Comparison of ENCODE assay signal across 8 cellular contexts in genomic region chr3:63937661-63938651, GRCh38. TPM values are rescaled to one million over a fixed set of nuclear protein-coding genes. Genes with fewer than 3 reads are reported as not detected.
DNase-seq lines count a peak whose midpoint lies in the region; ATAC-seq, FAIRE-seq and TF ChIP-seq lines count a peak whose summit lies in the region.

No MANE protein-coding gene starts in this region.

- H3K27me3 Mint-ChIP-seq in CD8-positive, alpha-beta T cell (ENCODE audit: low read depth): no peaks in the 10 kb centered on the region

- no peaks in the 10 kb centered on the region for H3K36me3 ChIP-seq in CD8-positive, alpha-beta T cell (ENCODE audit: insufficient read depth, low read length)
- H3K36me3 ChIP-seq in K562 (ENCODE audit: control insufficient read depth, insufficient read depth, low read length): peaks cover 18% of the 10 kb centered on the region; the same call in 1 of the 3 replicates

- no TSS peak for BruUV-seq in K562 (replicated peaks; lab: Mats Ljungman, UMichigan)

- WGBS in K562 (ENCODE audit: insufficient coverage, low coverage, missing lambda C conversion rate): 54% methylated on average over 5 of the region's 6 CpGs

- H3K9me3 Mint-ChIP-seq in CD8-positive, alpha-beta T cell: no peaks in the 10 kb centered on the region

- POLR2A ChIA-PET in CD8-positive, alpha-beta T cell (lab: Charles Lee): no interaction called here
- POLR2A ChIA-PET in K562 (lab: Yijun Ruan, JAX): interaction anchor here (0.9 kb wide), 1 partner anchor 8 kb away, joined by 3 read pairs; no protein-coding TSS in a partner anchor

- peaks cover 26% of the 10 kb centered on the region for H3K4me1 ChIP-seq in CD8-positive, alpha-beta T cell (ENCODE audit: insufficient read depth, low read length)
- peaks cover 0 to 19% of the 10 kb centered on the region in 2 experiments; a peak in 3 of 5 replicates for H3K4me1 ChIP-seq in K562 (replicated peaks in 1 of 2; ENCODE audit: control insufficient read depth in 2 of 2, insufficient read depth in 2 of 2, low read length in 2 of 2)

- no peak for TF ChIP-seq RAD21 in K562 (CRISPR knock-in tag; conservative IDR thresholded peaks at IDR 0.05 in 1 of 2, IDR thresholded peaks at IDR 0.05 in 1 of 2)

- CTCF ChIA-PET in CD8-positive, alpha-beta T cell (lab: Charles Lee): interaction anchor here (1.0 to 1.3 kb wide), 2 partner anchors 22 to 24 kb away, joined by 3 read pairs; no protein-coding TSS in a partner anchor
- CTCF ChIA-PET in K562 (lab: Yijun Ruan, JAX; ENCODE audit: low intra/inter-chr PET ratio): no interaction called here

- H3K27ac ChIP-seq in CD8-positive, alpha-beta T cell (ENCODE audit: low read depth, low read length): no peak overlapping the region
- H3K27ac ChIP-seq in K562 (ENCODE audit: extremely low read depth, low read depth, low read length): no peak overlapping the region

- intact Hi-C loops in CD8-positive, alpha-beta T cell (cut with DNase I, micrococcal nuclease): no loop called here
- intact Hi-C loops in K562 (cut with micrococcal nuclease): no loop called here

- no peak for TF ChIP-seq EP300 in K562 (IDR thresholded peaks at IDR 0.05; ENCODE audit: low read length)

- no peak for TF ChIP-seq CTCF in CD8-positive, alpha-beta T cell (IDR thresholded peaks at IDR 0.05)
- no peak for TF ChIP-seq CTCF in K562 (IDR thresholded peaks at IDR 0.05 in 2 of 3, conservative IDR thresholded peaks at IDR 0.05 in 1 of 3; ENCODE audit: insufficient read depth in 2 of 3, low read depth in 1 of 3, low read length in 3 of 3)

- peaks cover 68% of the 10 kb centered on the region for H3K79me2 ChIP-seq in K562 (ENCODE audit: control insufficient read depth, insufficient read depth, low read length)

- in situ Hi-C loops in K562 (cut with MboI): no loop called here

- no peaks in the 10 kb centered on the region for H3K9me3 ChIP-seq in CD8-positive, alpha-beta T cell (ENCODE audit: low read length)
- no peaks in the 10 kb centered on the region for H3K9me3 ChIP-seq in K562 (replicated peaks; ENCODE audit: control insufficient read depth, insufficient read depth, low read depth, low read length)

- H3K9ac ChIP-seq in K562 (ENCODE audit: insufficient read depth in 1 of 2, low read depth in 2 of 2, low read length in 2 of 2): no peak overlapping the region

- peak overlapping the region; percentile 46 for H3K27ac Mint-ChIP-seq in CD8-positive, alpha-beta T cell

- no peaks in the 10 kb centered on the region for H3K9me1 ChIP-seq in K562 (ENCODE audit: control insufficient read depth, insufficient read depth, low read length)

- FAIRE-seq in K562 (lab: Jason Lieb, UNC): peak; percentile 44

- H3K4me3 Mint-ChIP-seq in CD8-positive, alpha-beta T cell: no peak overlapping the region

- no peaks in the 10 kb centered on the region for H3K27me3 ChIP-seq in CD8-positive, alpha-beta T cell (ENCODE audit: insufficient read depth, low read length)
- no peaks in the 10 kb centered on the region for H3K27me3 ChIP-seq in K562 (ENCODE audit: control insufficient read depth in 2 of 2, insufficient read depth in 2 of 2, low read length in 2 of 2)

- DNase-seq in CD8-positive, alpha-beta T cell: no peak
- DNase-seq in K562 (ENCODE audit: extremely low read depth in 1 of 4, low spot score in 3 of 4) (peak in 2 of 4 experiments; percentile 8 to 19), ureter (ENCODE audit: low spot score) (no peak), T-helper 9 cell (no peak)
- no peak for DNase-seq in stimulated activated CD4-positive, alpha-beta T cell treated with anti-CD3 and anti-CD28 coated beads, Interleukin-12 subunit alpha, Interleukin-12 subunit beta, amount 100 ng/mL, for 4 hours

- 0 out of 2 replicates have a peak, but pooled peaks cover 11% of the 10 kb centered on the region for H4K20me1 ChIP-seq in K562 (replicated peaks; ENCODE audit: control insufficient read depth, insufficient read depth, low read length)

- no peak overlapping the region for H3K4me2 ChIP-seq in K562 (ENCODE audit: insufficient read depth, low read length)

- peaks cover 62% of the 10 kb centered on the region for H3K4me1 Mint-ChIP-seq in CD8-positive, alpha-beta T cell (ENCODE audit: low read depth)

- peak; percentile 37 for ATAC-seq in CD8-positive, alpha-beta T cell
- ATAC-seq in GM19452 (IDR thresholded peaks at IDR 0.05; ENCODE audit: unreplicated experiment) (peak; percentile 61), HG03432 (IDR thresholded peaks at IDR 0.05; ENCODE audit: unreplicated experiment) (peak; percentile 67), K562 (peak; percentile 72), SK-N-SH treated with all-trans-retinoic acid at 6 μM for 48 hours (no peak)

- peaks cover 17% of the 10 kb centered on the region for H3K36me3 Mint-ChIP-seq in CD8-positive, alpha-beta T cell

- no peak overlapping the region for H3K4me3 ChIP-seq in CD8-positive, alpha-beta T cell (ENCODE audit: low read depth, low read length)
- H3K4me3 ChIP-seq in K562: no peak overlapping the region

- H2AFZ ChIP-seq in K562 (ENCODE audit: low read depth, low read length): no peak overlapping the region

- no peak for TF ChIP-seq POLR2A in K562 (conservative IDR thresholded peaks at IDR 0.05)

TF ChIP-seq in K562, 482 proteins besides CTCF, POLR2A, EP300 and RAD21 (continues in another document):
- TF ChIP-seq HMBOX1 (IDR thresholded peaks at IDR 0.05): peak; percentile 96
- TF ChIP-seq CEBPB (tag; IDR thresholded peaks at IDR 0.05): peak; percentile 92
- TF ChIP-seq NR4A1 (CRISPR knock-in tag; IDR thresholded peaks at IDR 0.05): no peak
- no peak for TF ChIP-seq NR4A1 (tag; IDR thresholded peaks at IDR 0.05)
- no peak for TF ChIP-seq THRAP3 (IDR thresholded peaks at IDR 0.05; ENCODE audit: borderline replicate concordance)
- no peak for TF ChIP-seq ERF (CRISPR knock-in tag; IDR thresholded peaks at IDR 0.05)
- TF ChIP-seq ZFP36 (IDR thresholded peaks at IDR 0.05; ENCODE audit: low read depth, low read length, partially characterized antibody): peak; percentile 32
- no peak for TF ChIP-seq MAFF (IDR thresholded peaks at IDR 0.05; ENCODE audit: low read length)
- TF ChIP-seq TRIM28 (IDR thresholded peaks at IDR 0.05): no peak
- TF ChIP-seq MEF2D (tag; conservative IDR thresholded peaks at IDR 0.05; ENCODE audit: low read depth): no peak
- no peak for TF ChIP-seq CEBPG (CRISPR knock-in tag; IDR thresholded peaks at IDR 0.05)
- TF ChIP-seq CEBPG (tag; conservative IDR thresholded peaks at IDR 0.05 in 1 of 2, IDR thresholded peaks at IDR 0.05 in 1 of 2): peak; percentile 53 to 54; a peak in 3 of 4 replicates

TF ChIP-seq in SK-N-SH treated with all-trans-retinoic acid at 6 μM for 48 hours, 23 proteins besides CTCF, POLR2A, EP300 and RAD21:
- TF ChIP-seq PATZ1 (CRISPR knock-in tag; IDR thresholded peaks at IDR 0.05; ENCODE audit: borderline replicate concordance) (no peak), ZFP30 (CRISPR knock-in tag; IDR thresholded peaks at IDR 0.05) (no peak), ZNF565 (CRISPR knock-in tag; conservative IDR thresholded peaks at IDR 0.05; ENCODE audit: low read depth) (no peak), ESRRG (CRISPR knock-in tag; IDR thresholded peaks at IDR 0.05) (no peak), ISL1 (CRISPR knock-in tag; IDR thresholded peaks at IDR 0.05) (no peak), CREB5 (CRISPR knock-in tag; IDR thresholded peaks at IDR 0.05; ENCODE audit: low read depth) (no peak), ARNTL (CRISPR knock-in tag; IDR thresholded peaks at IDR 0.05; ENCODE audit: borderline replicate concordance, low read depth) (no peak), SNAI2 (CRISPR knock-in tag; IDR thresholded peaks at IDR 0.05) (no peak), ZFP3 (CRISPR knock-in tag; IDR thresholded peaks at IDR 0.05) (no peak)

RNA-seq across cellular contexts. Expression of gene SCAANT1, which starts 25.8 kb away (rescaled TPM):
- not detected for total RNA-seq in CD8-positive, alpha-beta T cell
- total RNA-seq in K562 (2011; cell fraction: chromatin; rRNA removed; ENCODE audit: low replicate concordance): not detected in 2 replicates
- not detected in 2 replicates for total RNA-seq in K562 (2011; cell fraction: nucleolus; rRNA removed)
- not detected in 2 replicates for total RNA-seq in K562 (2011; cell fraction: nucleoplasm; rRNA removed)
- total RNA-seq in K562 (2014; rRNA removed): 2.2 TPM in 1 of 2 replicates, not detected in the other
- not detected in 2 replicates for total RNA-seq in K562 (2014; rRNA removed; fragmentation: Illumina TruSeq; extraction: Trizol)
- total RNA-seq in K562 (2015; rRNA removed; fragmentation: Illumina TruSeq; extraction: Trizol): not detected in 2 replicates
- total RNA-seq in K562 (2021): not detected in 2 replicates
- not detected in 2 replicates for polyA plus RNA-seq in K562 (2011; rRNA removed)
- not detected in 2 replicates for polyA plus RNA-seq in K562 (2011; cell fraction: cytosol; rRNA removed)
- polyA plus RNA-seq in K562 (2011; cell fraction: nucleus; rRNA removed): not detected in 2 replicates
- polyA plus RNA-seq in K562 (2012): not detected in 2 replicates
- polyA plus RNA-seq in K562 (2014; fragmentation: Illumina TruSeq; extraction: Trizol): not detected in 2 replicates
- polyA plus RNA-seq in K562 (2014; fragmentation: Nextera tagmentation; extraction: Ambion mirVana): not detected
- polyA plus RNA-seq in K562 (2014; rRNA removed): not detected in 2 replicates
- not detected in 2 replicates for polyA minus RNA-seq in K562 (2011; rRNA and poly(A)+ RNA removed)
- not detected in 2 replicates for polyA minus RNA-seq in K562 (2011; cell fraction: cytosol; rRNA and poly(A)+ RNA removed)
- polyA minus RNA-seq in K562 (2011; cell fraction: nucleus; rRNA and poly(A)+ RNA removed): not detected in 2 replicates
- total RNA-seq in ureter: not detected
